Comparison of ENCODE assay signal across 1 cellular context in genomic region chr3:149153402-149153801, GRCh38.
TF ChIP-seq lines count a peak whose summit lies in the region.

No MANE protein-coding gene starts in this region.

TF ChIP-seq in GM23338, 12 proteins besides CTCF, POLR2A, EP300 and RAD21 (continued from another document):
- TF ChIP-seq ZNF462 (CRISPR knock-in tag; IDR thresholded peaks at IDR 0.05), result no peak
